Comparison of ENCODE assay signal across 20 cellular contexts in the genomic region with DNA sequence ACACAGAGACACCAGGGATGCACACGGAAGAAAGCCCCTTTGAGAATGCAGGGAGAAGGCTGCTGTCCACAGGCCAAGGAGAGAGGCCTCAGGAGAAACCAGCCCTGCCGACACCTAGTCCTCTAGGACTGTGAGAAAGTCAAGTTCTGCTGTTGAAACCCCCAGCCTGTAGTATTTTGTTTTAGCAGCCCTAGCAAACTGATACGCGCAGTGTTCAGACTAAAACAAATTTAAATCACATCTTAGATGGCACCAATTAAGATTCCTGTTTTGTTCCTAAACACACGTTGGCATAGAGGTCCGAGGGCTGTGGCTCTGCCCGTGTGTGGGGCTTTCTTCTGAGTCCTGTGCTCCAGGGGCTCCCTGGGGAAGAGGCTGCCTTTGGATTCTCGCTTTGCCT. TPM values are rescaled to one million over a fixed set of nuclear protein-coding genes. Genes with fewer than 3 reads are reported as not detected.
A peak's percentile ranks its signal among the peaks of the same experiment; 100 is the strongest.
DNase-seq lines count a peak whose midpoint lies in the region; ATAC-seq and TF ChIP-seq lines count a peak whose summit lies in the region.
"Had no signal": no experiment of that assay in that cellular context is flagged by ENCODE, and none has a peak within 500 bp of the region (broad histone marks: within the 10 kb centered on the region; RNA-seq: fewer than 3 reads in every experiment).

No MANE protein-coding gene starts in this region.

- no peak overlapping the region for H2AFZ ChIP-seq in mesenchymal stem cell (ENCODE audit: low read depth, low read length)
- H2AFZ ChIP-seq: GM23338 had no signal

- H3K14ac ChIP-seq in mesenchymal stem cell (ENCODE audit: low read length in 2 of 2), result no peak overlapping the region

- no peak overlapping the region for H4K91ac ChIP-seq in mesenchymal stem cell (ENCODE audit: low read length)

- no peak overlapping the region for H3K23ac ChIP-seq in mesenchymal stem cell (ENCODE audit: low read length in 2 of 2)

- H3K9me3 Mint-ChIP-seq in WTC11, result no peaks in the 10 kb centered on the region
- H3K9me3 Mint-ChIP-seq: CD4-positive, alpha-beta memory T cell; GM23338; HFFc6 had no signal

- H3K4me1 Mint-ChIP-seq in WTC11, result peaks cover 25% of the 10 kb centered on the region

- H3K27ac ChIP-seq in BLaER1 treated with 17β-estradiol and CSF1 and Interleukin-3, amounts not matched to agents 10 nM and 100 nM, result peak overlapping the region in 8 of 11 experiments; percentile 35 to 96 (median 94); a peak in 13 of 22 replicates
- H3K27ac ChIP-seq in mesenchymal stem cell (ENCODE audit: low read length, poor library complexity, severe bottlenecking), result no peak overlapping the region
- no peak overlapping the region for H3K27ac ChIP-seq in heart right ventricle
- H3K27ac ChIP-seq: A549 had no signal

- peak overlapping the region; percentile 75; the same call in 1 of the 2 replicates for H3K27ac Mint-ChIP-seq in WTC11
- H3K27ac Mint-ChIP-seq: GM23338, HFFc6 had no signal

- intact Hi-C loops in heart right ventricle (cut with DNase I), result no loop called here

- peaks cover 0 to 13% (median 6%) of the 10 kb centered on the region in 11 experiments; a peak in 7 of 22 replicates for H3K36me3 ChIP-seq in BLaER1 treated with 17β-estradiol and CSF1 and Interleukin-3, amounts not matched to agents 10 nM and 100 nM
- H3K36me3 ChIP-seq in mesenchymal stem cell (ENCODE audit: control insufficient read depth in 1 of 2, insufficient read depth in 2 of 2, low read depth in 1 of 2, low read length in 2 of 2) (no peaks in the 10 kb centered on the region), heart right ventricle (no peaks in the 10 kb centered on the region)
- H3K36me3 ChIP-seq: BE2C, HAP-1 had no signal

- H2BK12ac ChIP-seq in mesenchymal stem cell (ENCODE audit: low read length in 2 of 2), result no peak overlapping the region

- H3K4me1 ChIP-seq in BLaER1 treated with 17β-estradiol and CSF1 and Interleukin-3, amounts not matched to agents 10 nM and 100 nM, result peaks cover 42 to 78% (median 61%) of the 10 kb centered on the region in 10 experiments
- peaks cover 8% of the 10 kb centered on the region for H3K4me1 ChIP-seq in mesenchymal stem cell (ENCODE audit: control insufficient read depth, insufficient read depth, low read depth, low read length)
- peaks cover 4 to 62% (median 40%) of the 10 kb centered on the region in 9 donors for H3K4me1 ChIP-seq in heart right ventricle

- H2BK15ac ChIP-seq in mesenchymal stem cell (ENCODE audit: low read depth, poor library complexity, severe bottlenecking), result no peak overlapping the region

- ATAC-seq in WTC11 (no peak), heart right ventricle (no peak)
- ATAC-seq: A549, GM23338 had no signal

- TF ChIP-seq CTCF in WTC11 (IDR thresholded peaks at IDR 0.05), result no peak
- no peak for TF ChIP-seq CTCF in heart right ventricle (IDR thresholded peaks at IDR 0.05)

- H3K4me3 Mint-ChIP-seq in WTC11, result no peak overlapping the region
- H3K4me3 Mint-ChIP-seq: GM23338, HFFc6 had no signal

- H3K4me2 ChIP-seq in BLaER1 treated with 17β-estradiol and CSF1 and Interleukin-3, amounts not matched to agents 10 nM and 100 nM, result peak overlapping the region in 5 of 11 experiments; percentile 23 to 85 (median 81); a peak in 5 of 22 replicates
- H3K4me2 ChIP-seq in mesenchymal stem cell (ENCODE audit: low read length, poor library complexity, severe bottlenecking), result no peak overlapping the region
- H3K4me2 ChIP-seq: A549, GM23338 had no signal

- CTCF ChIA-PET in WTC11 (lab: Charles Lee), result no interaction called here

- H4K20me1 ChIP-seq in BLaER1 treated with 17β-estradiol and CSF1 and Interleukin-3, amounts not matched to agents 10 nM and 100 nM, result peaks cover 0 to 100% (median 12%) of the 10 kb centered on the region in 11 experiments; a peak in 12 of 22 replicates

- peak overlapping the region; percentile 36 for H2AK5ac ChIP-seq in mesenchymal stem cell (ENCODE audit: low read length, severe bottlenecking)

- WGBS in mesenchymal stem cell, result 95% methylated on average over 8 of the region's 8 CpGs
- WGBS in heart right ventricle, 2 donors, result 96 to 97% methylated on average over 8 of the region's 8 CpGs

- H2BK120ac ChIP-seq in mesenchymal stem cell (ENCODE audit: low read depth, low read length), result no peak overlapping the region

- H4K8ac ChIP-seq in mesenchymal stem cell (ENCODE audit: low read length), result no peak overlapping the region

- H3K4ac ChIP-seq in mesenchymal stem cell (ENCODE audit: low read depth in 1 of 2, low read length in 2 of 2), result no peak overlapping the region

- H3K79me1 ChIP-seq in mesenchymal stem cell (replicated peaks; ENCODE audit: low read length, poor library complexity, severe bottlenecking), result peaks cover 32% of the 10 kb centered on the region

- H3K18ac ChIP-seq in mesenchymal stem cell (ENCODE audit: low read depth in 1 of 2, low read length in 2 of 2), result no peak overlapping the region

- H3K27me3 Mint-ChIP-seq in WTC11 (ENCODE audit: low read depth), result no peaks in the 10 kb centered on the region

- H3K27me3 ChIP-seq in BLaER1 treated with 17β-estradiol and CSF1 and Interleukin-3, amounts not matched to agents 10 nM and 100 nM, result peaks cover 0 to 100% (median 0%) of the 10 kb centered on the region in 11 experiments; a peak in 5 of 22 replicates
- H3K27me3 ChIP-seq in mesenchymal stem cell (ENCODE audit: control insufficient read depth in 1 of 2, insufficient read depth in 1 of 2, low read length in 2 of 2) (no peaks in the 10 kb centered on the region), heart right ventricle (peaks cover 0 to 43% (median 0%) of the 10 kb centered on the region in 7 donors)
- H3K27me3 ChIP-seq: BE2C had no signal

- POLR2A ChIA-PET in WTC11 (lab: Charles Lee), result no interaction called here

- H2BK5ac ChIP-seq in mesenchymal stem cell (ENCODE audit: low read depth, low read length, poor library complexity, severe bottlenecking), result no peak overlapping the region

- no peaks in the 10 kb centered on the region for H3K9me3 ChIP-seq in BLaER1 treated with 17β-estradiol and CSF1 and Interleukin-3, amounts not matched to agents 10 nM and 100 nM (replicated peaks in 1 of 11)
- no peaks in the 10 kb centered on the region for H3K9me3 ChIP-seq in mesenchymal stem cell (ENCODE audit: control insufficient read depth, low read length)
- H3K9me3 ChIP-seq in heart right ventricle, result no peaks in the 10 kb centered on the region
- H3K9me3 ChIP-seq: A549, BE2C, HAP-1 had no signal

- DNase-seq in WTC11 (ENCODE audit: low spot score) (no peak), mesenchymal stem cell (no peak), heart right ventricle (no peak)
- no peak for DNase-seq in activated CD4-positive, alpha-beta T cell treated with anti-CD3 and anti-CD28 coated beads, Interleukin-2, amount 50 U/mL, for 1 hour
- no peak for DNase-seq in activated CD4-positive, alpha-beta T cell treated with anti-CD3 and anti-CD28 coated beads for 48 hours
- DNase-seq: 8988T; ACHN; AML-193; BE2C; C1 segment of cervical spinal cord; Calu3; CD4-positive, alpha-beta memory T cell; COR-L47; DMS153; DND-41; HFFc6 had no signal

- H3K9ac ChIP-seq in BLaER1 treated with 17β-estradiol and CSF1 and Interleukin-3, amounts not matched to agents 10 nM and 100 nM, result peak overlapping the region in 2 of 11 experiments; percentile 3 to 27; a peak in 1 of 22 replicates
- no peak overlapping the region for H3K9ac ChIP-seq in mesenchymal stem cell (ENCODE audit: low read length)

- H3K4me3 ChIP-seq in BLaER1 treated with 17β-estradiol and CSF1 and Interleukin-3, amounts not matched to agents 10 nM and 100 nM, result no peak overlapping the region
- H3K4me3 ChIP-seq in mesenchymal stem cell (ENCODE audit: insufficient read depth in 1 of 2, low read depth in 1 of 2, low read length in 2 of 2) (no peak overlapping the region), heart right ventricle (no peak overlapping the region)
- H3K4me3 ChIP-seq: A549, GM23338, HAP-1 had no signal

- no peaks in the 10 kb centered on the region for H3K36me3 Mint-ChIP-seq in WTC11

TF ChIP-seq in WTC11, 78 proteins besides CTCF, POLR2A, EP300 and RAD21 (continues in another document):
- no peak for TF ChIP-seq JAZF1 (CRISPR knock-in tag; IDR thresholded peaks at IDR 0.05)
- TF ChIP-seq, protein P1, sequence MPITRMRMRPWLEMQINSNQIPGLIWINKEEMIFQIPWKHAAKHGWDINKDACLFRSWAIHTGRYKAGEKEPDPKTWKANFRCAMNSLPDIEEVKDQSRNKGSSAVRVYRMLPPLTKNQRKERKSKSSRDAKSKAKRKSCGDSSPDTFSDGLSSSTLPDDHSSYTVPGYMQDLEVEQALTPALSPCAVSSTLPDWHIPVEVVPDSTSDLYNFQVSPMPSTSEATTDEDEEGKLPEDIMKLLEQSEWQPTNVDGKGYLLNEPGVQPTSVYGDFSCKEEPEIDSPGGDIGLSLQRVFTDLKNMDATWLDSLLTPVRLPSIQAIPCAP (CRISPR knock-in tag; IDR thresholded peaks at IDR 0.05), result no peak
- no peak for TF ChIP-seq ZMAT4 (CRISPR knock-in tag; IDR thresholded peaks at IDR 0.05)
- no peak for TF ChIP-seq ZNF219 (CRISPR knock-in tag; IDR thresholded peaks at IDR 0.05; ENCODE audit: borderline replicate concordance)

RNA-seq across cellular contexts. Expression of gene LMTK2, which starts 21.7 kb away (rescaled TPM):
- total RNA-seq in WTC11 (2021) (23.0 to 25.5 TPM (median 24.3 TPM) in 3 replicates), heart right ventricle (10 to 100 TPM; 15.9 to 50.2 (median 33.6) TPM)
- polyA plus RNA-seq in mesenchymal stem cell (2013, experiment 1 of 2), result 4.3 TPM
- polyA plus RNA-seq in mesenchymal stem cell (2013, experiment 2 of 2), result 4.1 TPM
- 1 to 10 TPM; 2.9 to 5.0 TPM for polyA plus RNA-seq in heart right ventricle

Comparison
In these comparisons a context has a peak if more than half of its experiments do, and no peak if none do; other contexts are left out.
1. H3K27ac ChIP-seq: peak in BLaER1 treated with 17β-estradiol and CSF1 and Interleukin-3, amounts not matched to agents 10 nM and 100 nM (8 of 11); none in mesenchymal stem cell (single experiment) and heart right ventricle (0 of 10).